21 cellular contexts compared by ENCODE assay signal in genomic region chr19:43429395-43429794, GRCh38. TPM values are rescaled to one million over a fixed set of nuclear protein-coding genes. Genes with fewer than 3 reads are reported as not detected.
A peak's percentile ranks its signal among the peaks of the same experiment; 100 is the strongest.
DNase-seq lines count a peak whose midpoint lies in the region; ATAC-seq, FAIRE-seq and TF ChIP-seq lines count a peak whose summit lies in the region.
"Had no signal": no experiment of that assay in that cellular context is flagged by ENCODE, and none has a peak within 500 bp of the region (broad histone marks: within the 10 kb centered on the region; RNA-seq: fewer than 3 reads in every experiment).

No MANE protein-coding gene starts in this region.

- peaks cover 26% of the 10 kb centered on the region for H3K4me1 Mint-ChIP-seq in activated CD4-positive, alpha-beta T cell treated with anti-CD3 and anti-CD28 coated beads for 36 hours
- H3K4me1 Mint-ChIP-seq in activated CD4-positive, alpha-beta T cell treated with anti-CD3 and anti-CD28 coated beads, Interleukin-2, amount 10 ng/mL, durations not matched to agents 24 days and 14 days: peaks cover 21% of the 10 kb centered on the region
- H3K4me1 Mint-ChIP-seq in Calu3 (ENCODE audit: low read depth, unreplicated experiment): peaks cover 52% of the 10 kb centered on the region
- peaks cover 29% of the 10 kb centered on the region for H3K4me1 Mint-ChIP-seq in stimulated activated memory B cell treated with anti-CD40 and anti-IgM and Interleukin-4, amounts not matched to agents 10 μg/mL and 1 μg/mL and 100 μg/mL, for 72 hours

- BruUV-seq in Calu3 (replicated peaks; lab: Mats Ljungman, UMichigan) (no TSS peak), K562 (replicated peaks; lab: Mats Ljungman, UMichigan) (no TSS peak)

- TF ChIP-seq CTCF in Calu3 (IDR thresholded peaks at IDR 0.05; ENCODE audit: unreplicated experiment) (no peak), K562 (IDR thresholded peaks at IDR 0.05 in 2 of 3, conservative IDR thresholded peaks at IDR 0.05 in 1 of 3; ENCODE audit: insufficient read depth in 2 of 3, low read depth in 1 of 3, low read length in 3 of 3) (no peak)

- H3K79me2 ChIP-seq in K562 (ENCODE audit: control insufficient read depth, insufficient read depth, low read length): no peaks in the 10 kb centered on the region

- no peak for TF ChIP-seq RAD21 in K562 (CRISPR knock-in tag; conservative IDR thresholded peaks at IDR 0.05 in 1 of 2, IDR thresholded peaks at IDR 0.05 in 1 of 2)

- 9% methylated on average over 7 of the region's 7 CpGs for WGBS in K562 (ENCODE audit: insufficient coverage, low coverage, missing lambda C conversion rate)

- H3K9me3 Mint-ChIP-seq in activated CD4-positive, alpha-beta T cell treated with anti-CD3 and anti-CD28 coated beads for 36 hours (ENCODE audit: low read depth): no peaks in the 10 kb centered on the region
- H3K9me3 Mint-ChIP-seq in activated CD4-positive, alpha-beta T cell treated with anti-CD3 and anti-CD28 coated beads, Interleukin-2, amount 10 ng/mL, durations not matched to agents 24 days and 14 days: no peaks in the 10 kb centered on the region
- H3K9me3 Mint-ChIP-seq in Calu3 (ENCODE audit: low read depth, unreplicated experiment): no peaks in the 10 kb centered on the region
- H3K9me3 Mint-ChIP-seq in stimulated activated memory B cell treated with anti-CD40 and anti-IgM and Interleukin-4, amounts not matched to agents 10 μg/mL and 1 μg/mL and 100 μg/mL, for 72 hours: no peaks in the 10 kb centered on the region
- H3K9me3 Mint-ChIP-seq: CD14-positive monocyte; CD8-positive, alpha-beta T cell had no signal

- H3K4me2 ChIP-seq in K562 (ENCODE audit: insufficient read depth, low read length): no peak overlapping the region
- H3K4me2 ChIP-seq: BLaER1 had no signal

- intact Hi-C loops in activated CD4-positive, alpha-beta T cell treated with anti-CD3 and anti-CD28 coated beads for 36 hours (cut with DNase I, micrococcal nuclease): no loop called here
- intact Hi-C loops in activated CD4-positive, alpha-beta T cell treated with anti-CD3 and anti-CD28 coated beads, Interleukin-2, amount 10 ng/mL, durations not matched to agents 24 days and 14 days (cut with micrococcal nuclease): no loop called here
- intact Hi-C loops in Calu3 (cut with micrococcal nuclease; ENCODE audit: unreplicated experiment): loop anchor here (5.0 to 10.0 kb wide), 3 partner anchors 157 to 325 kb away; partner anchors contain the start of gene PSG4
- intact Hi-C loops in K562 (cut with micrococcal nuclease): loop anchor here (10.0 kb wide), 1 partner anchor 115 kb away; no protein-coding TSS in a partner anchor

- FAIRE-seq in K562 (lab: Jason Lieb, UNC): no peak

- no peaks in the 10 kb centered on the region for H3K4me1 ChIP-seq in K562 (replicated peaks in 1 of 2; ENCODE audit: control insufficient read depth in 2 of 2, insufficient read depth in 2 of 2, low read length in 2 of 2)

- no peak for TF ChIP-seq EP300 in K562 (IDR thresholded peaks at IDR 0.05; ENCODE audit: low read length)

- in situ Hi-C loops in K562 (cut with MboI): no loop called here

- peak overlapping the region; percentile 2 for H3K27ac Mint-ChIP-seq in activated CD4-positive, alpha-beta T cell treated with anti-CD3 and anti-CD28 coated beads for 36 hours
- no peak overlapping the region for H3K27ac Mint-ChIP-seq in activated CD4-positive, alpha-beta T cell treated with anti-CD3 and anti-CD28 coated beads, Interleukin-2, amount 10 ng/mL, durations not matched to agents 24 days and 14 days
- peak overlapping the region; percentile 1 for H3K27ac Mint-ChIP-seq in Calu3 (ENCODE audit: unreplicated experiment)
- H3K27ac Mint-ChIP-seq in stimulated activated memory B cell treated with anti-CD40 and anti-IgM and Interleukin-4, amounts not matched to agents 10 μg/mL and 1 μg/mL and 100 μg/mL, for 72 hours: peak overlapping the region; percentile 1
- H3K27ac Mint-ChIP-seq: CD8-positive, alpha-beta T cell had no signal

- no peaks in the 10 kb centered on the region for H3K27me3 Mint-ChIP-seq in activated CD4-positive, alpha-beta T cell treated with anti-CD3 and anti-CD28 coated beads for 36 hours
- peaks cover 7% of the 10 kb centered on the region for H3K27me3 Mint-ChIP-seq in activated CD4-positive, alpha-beta T cell treated with anti-CD3 and anti-CD28 coated beads, Interleukin-2, amount 10 ng/mL, durations not matched to agents 24 days and 14 days
- no peaks in the 10 kb centered on the region for H3K27me3 Mint-ChIP-seq in Calu3 (ENCODE audit: unreplicated experiment)
- H3K27me3 Mint-ChIP-seq in stimulated activated memory B cell treated with anti-CD40 and anti-IgM and Interleukin-4, amounts not matched to agents 10 μg/mL and 1 μg/mL and 100 μg/mL, for 72 hours: no peaks in the 10 kb centered on the region

- peaks cover 4% of the 10 kb centered on the region in 2 experiments; a peak in 2 of 5 replicates for H3K27me3 ChIP-seq in K562 (ENCODE audit: control insufficient read depth in 2 of 2, insufficient read depth in 2 of 2, low read length in 2 of 2)
- H3K27me3 ChIP-seq: BLaER1 had no signal

- ATAC-seq in activated CD4-positive, alpha-beta T cell treated with anti-CD3 and anti-CD28 coated beads for 36 hours: no peak
- no peak for ATAC-seq in K562
- ATAC-seq in stimulated activated memory B cell treated with anti-CD40 and anti-IgM and Interleukin-4, amounts not matched to agents 10 μg/mL and 1 μg/mL and 100 μg/mL, for 72 hours: no peak
- no peak for ATAC-seq in HG03460 (IDR thresholded peaks at IDR 0.05; ENCODE audit: unreplicated experiment)
- ATAC-seq: CD8-positive, alpha-beta T cell had no signal

- no peak for TF ChIP-seq POLR2A in K562 (conservative IDR thresholded peaks at IDR 0.05)

- no peak overlapping the region for H3K4me3 ChIP-seq in K562
- H3K4me3 ChIP-seq: BLaER1, HAP-1 had no signal

- H2AFZ ChIP-seq in K562 (ENCODE audit: low read depth, low read length): no peak overlapping the region

- DNase-seq in activated CD4-positive, alpha-beta T cell treated with anti-CD3 and anti-CD28 coated beads for 36 hours: no peak
- DNase-seq in activated CD4-positive, alpha-beta T cell treated with anti-CD3 and anti-CD28 coated beads, Interleukin-2, amount 10 ng/mL, durations not matched to agents 24 days and 14 days: no peak
- DNase-seq in Calu3: no peak
- DNase-seq in K562 (ENCODE audit: extremely low read depth in 1 of 4, low spot score in 3 of 4): no peak
- no peak for DNase-seq in germinal center (ENCODE audit: low spot score)
- DNase-seq: 8988T, COR-L47, DMS153, DMS79 treated with DMSO at 0.1 percent for 48 hours, GF-D8 had no signal

- no peaks in the 10 kb centered on the region for H3K36me3 Mint-ChIP-seq in activated CD4-positive, alpha-beta T cell treated with anti-CD3 and anti-CD28 coated beads for 36 hours (ENCODE audit: low read depth)
- H3K36me3 Mint-ChIP-seq in activated CD4-positive, alpha-beta T cell treated with anti-CD3 and anti-CD28 coated beads, Interleukin-2, amount 10 ng/mL, durations not matched to agents 24 days and 14 days (ENCODE audit: low read depth): no peaks in the 10 kb centered on the region
- peaks cover 11% of the 10 kb centered on the region for H3K36me3 Mint-ChIP-seq in Calu3 (ENCODE audit: insufficient read depth, unreplicated experiment)
- H3K36me3 Mint-ChIP-seq in stimulated activated memory B cell treated with anti-CD40 and anti-IgM and Interleukin-4, amounts not matched to agents 10 μg/mL and 1 μg/mL and 100 μg/mL, for 72 hours: no peaks in the 10 kb centered on the region
- H3K36me3 Mint-ChIP-seq: CD14-positive monocyte; CD8-positive, alpha-beta T cell had no signal

- no peaks in the 10 kb centered on the region for H3K9me3 ChIP-seq in K562 (replicated peaks; ENCODE audit: control insufficient read depth, insufficient read depth, low read depth, low read length)
- H3K9me3 ChIP-seq: BLaER1, HAP-1 had no signal

- H3K4me3 Mint-ChIP-seq in activated CD4-positive, alpha-beta T cell treated with anti-CD3 and anti-CD28 coated beads for 36 hours: no peak overlapping the region
- no peak overlapping the region for H3K4me3 Mint-ChIP-seq in activated CD4-positive, alpha-beta T cell treated with anti-CD3 and anti-CD28 coated beads, Interleukin-2, amount 10 ng/mL, durations not matched to agents 24 days and 14 days
- no peak overlapping the region for H3K4me3 Mint-ChIP-seq in Calu3 (ENCODE audit: low read depth, unreplicated experiment)
- H3K4me3 Mint-ChIP-seq in stimulated activated memory B cell treated with anti-CD40 and anti-IgM and Interleukin-4, amounts not matched to agents 10 μg/mL and 1 μg/mL and 100 μg/mL, for 72 hours: no peak overlapping the region
- H3K4me3 Mint-ChIP-seq: CD14-positive monocyte; CD8-positive, alpha-beta T cell had no signal

- no peak overlapping the region for H3K9ac ChIP-seq in K562 (ENCODE audit: insufficient read depth in 1 of 2, low read depth in 2 of 2, low read length in 2 of 2)
- H3K9ac ChIP-seq: BLaER1 had no signal

- CTCF ChIA-PET in activated CD4-positive, alpha-beta T cell treated with anti-CD3 and anti-CD28 coated beads for 36 hours (lab: Charles Lee): interaction anchor here (0.7 to 2.0 kb wide), 3 partner anchors 18 to 91 kb away, joined by 3 to 6 read pairs (median 4); no protein-coding TSS in a partner anchor
- CTCF ChIA-PET in Calu3 (lab: Charles Lee) (no interaction called here), K562 (lab: Yijun Ruan, JAX; ENCODE audit: low intra/inter-chr PET ratio) (no interaction called here)

- H4K20me1 ChIP-seq in K562 (replicated peaks; ENCODE audit: control insufficient read depth, insufficient read depth, low read length): no peaks in the 10 kb centered on the region
- H4K20me1 ChIP-seq: BLaER1 had no signal

- POLR2A ChIA-PET in activated CD4-positive, alpha-beta T cell treated with anti-CD3 and anti-CD28 coated beads for 36 hours (lab: Charles Lee): no interaction called here
- POLR2A ChIA-PET in K562 (lab: Yijun Ruan, JAX): no interaction called here

- no peaks in the 10 kb centered on the region for H3K36me3 ChIP-seq in K562 (ENCODE audit: control insufficient read depth, insufficient read depth, low read length)
- H3K36me3 ChIP-seq: BLaER1, HAP-1 had no signal

- no peaks in the 10 kb centered on the region for H3K9me1 ChIP-seq in K562 (ENCODE audit: control insufficient read depth, insufficient read depth, low read length)

- H3K27ac ChIP-seq in K562 (ENCODE audit: extremely low read depth, low read depth, low read length): no peak overlapping the region
- H3K27ac ChIP-seq: BLaER1, HL-60 had no signal

RNA-seq across cellular contexts. Expression of gene TEX101, which starts 14.7 kb away (rescaled TPM):
- not detected for total RNA-seq in activated CD4-positive, alpha-beta T cell treated with anti-CD3 and anti-CD28 coated beads for 36 hours
- total RNA-seq in activated CD4-positive, alpha-beta T cell treated with anti-CD3 and anti-CD28 coated beads, Interleukin-2, amount 10 ng/mL, durations not matched to agents 24 days and 14 days: not detected in 2 replicates
- not detected in 2 replicates for total RNA-seq in Calu3 (2022)
- not detected in 2 replicates for total RNA-seq in K562 (2011; cell fraction: chromatin; rRNA removed; ENCODE audit: low replicate concordance)
- total RNA-seq in K562 (2011; cell fraction: nucleolus; rRNA removed): not detected in 2 replicates
- not detected in 2 replicates for total RNA-seq in K562 (2011; cell fraction: nucleoplasm; rRNA removed)
- not detected in 2 replicates for total RNA-seq in K562 (2014; rRNA removed)
- total RNA-seq in K562 (2014; rRNA removed; fragmentation: Illumina TruSeq; extraction: Trizol): not detected in 2 replicates
- total RNA-seq in K562 (2015; rRNA removed; fragmentation: Illumina TruSeq; extraction: Trizol): not detected in 2 replicates
- total RNA-seq in K562 (2021): not detected in 2 replicates
- polyA plus RNA-seq in K562 (2011; rRNA removed): not detected in 2 replicates
- polyA plus RNA-seq in K562 (2011; cell fraction: cytosol; rRNA removed): 0.07 TPM in 1 of 2 replicates, not detected in the other
- polyA plus RNA-seq in K562 (2011; cell fraction: nucleus; rRNA removed): not detected in 2 replicates
- polyA plus RNA-seq in K562 (2012): 0.25 TPM in 1 of 2 replicates, not detected in the other
- not detected in 2 replicates for polyA plus RNA-seq in K562 (2014; fragmentation: Illumina TruSeq; extraction: Trizol)
- polyA plus RNA-seq in K562 (2014; fragmentation: Nextera tagmentation; extraction: Ambion mirVana): under 1 TPM; 0.10 to 0.14 TPM
- polyA plus RNA-seq in K562 (2014; rRNA removed): 0.36 TPM in 1 of 2 replicates, not detected in the other
- polyA minus RNA-seq in K562 (2011; rRNA and poly(A)+ RNA removed): not detected in 2 replicates
- polyA minus RNA-seq in K562 (2011; cell fraction: cytosol; rRNA and poly(A)+ RNA removed): not detected in 2 replicates
- polyA minus RNA-seq in K562 (2011; cell fraction: nucleus; rRNA and poly(A)+ RNA removed): not detected in 2 replicates
- total RNA-seq: A673; CD8-positive, alpha-beta T cell; H4; HT1080 had no signal
- polyA plus RNA-seq: AG04450 had no signal

RNA-seq across cellular contexts. Expression of gene LYPD3, which starts 36.0 kb away (rescaled TPM):
- total RNA-seq in activated CD4-positive, alpha-beta T cell treated with anti-CD3 and anti-CD28 coated beads for 36 hours: 1 to 10 TPM; 2.1 to 3.1 TPM
- total RNA-seq in activated CD4-positive, alpha-beta T cell treated with anti-CD3 and anti-CD28 coated beads, Interleukin-2, amount 10 ng/mL, durations not matched to agents 24 days and 14 days: 3.6 and 4.1 TPM in 2 replicates
- total RNA-seq in Calu3 (2022): 6.6 and 6.9 TPM in 2 replicates
- total RNA-seq in K562 (2011; cell fraction: chromatin; rRNA removed; ENCODE audit: low replicate concordance): 0.81 TPM in 1 of 2 replicates, not detected in the other
- 0.26 and 0.67 TPM in 2 replicates for total RNA-seq in K562 (2011; cell fraction: nucleolus; rRNA removed)
- 0.44 TPM in 1 of 2 replicates, not detected in the other for total RNA-seq in K562 (2011; cell fraction: nucleoplasm; rRNA removed)
- 0.18 and 0.20 TPM in 2 replicates for total RNA-seq in K562 (2014; rRNA removed)
- total RNA-seq in K562 (2014; rRNA removed; fragmentation: Illumina TruSeq; extraction: Trizol): not detected in 2 replicates
- total RNA-seq in K562 (2015; rRNA removed; fragmentation: Illumina TruSeq; extraction: Trizol): 0.22 TPM in 1 of 2 replicates, not detected in the other
- total RNA-seq in K562 (2021): 0.31 and 0.33 TPM in 2 replicates
- 0.28 and 0.64 TPM in 2 replicates for polyA plus RNA-seq in K562 (2011; rRNA removed)
- 0.74 and 2.1 TPM in 2 replicates for polyA plus RNA-seq in K562 (2011; cell fraction: cytosol; rRNA removed)
- polyA plus RNA-seq in K562 (2011; cell fraction: nucleus; rRNA removed): 1.2 and 1.6 TPM in 2 replicates
- 0.51 and 0.73 TPM in 2 replicates for polyA plus RNA-seq in K562 (2012)
- 0.26 and 0.27 TPM in 2 replicates for polyA plus RNA-seq in K562 (2014; fragmentation: Illumina TruSeq; extraction: Trizol)
- under 1 TPM; 0.04 to 0.06 TPM for polyA plus RNA-seq in K562 (2014; fragmentation: Nextera tagmentation; extraction: Ambion mirVana)
- polyA plus RNA-seq in K562 (2014; rRNA removed): 0.17 and 0.19 TPM in 2 replicates
- polyA minus RNA-seq in K562 (2011; rRNA and poly(A)+ RNA removed): 0.11 and 0.12 TPM in 2 replicates
- not detected in 2 replicates for polyA minus RNA-seq in K562 (2011; cell fraction: cytosol; rRNA and poly(A)+ RNA removed)
- polyA minus RNA-seq in K562 (2011; cell fraction: nucleus; rRNA and poly(A)+ RNA removed): 0.56 and 0.67 TPM in 2 replicates
- total RNA-seq: HT1080 had no signal

Comparison
In these comparisons a context has a peak if more than half of its experiments do, and no peak if none do; other contexts are left out.
1. intact Hi-C loops: an anchor here in Calu3 (5.0 to 10.0 kb wide) and K562 (10.0 kb wide); none called in activated CD4-positive, alpha-beta T cell treated with anti-CD3 and anti-CD28 coated beads for 36 hours and activated CD4-positive, alpha-beta T cell treated with anti-CD3 and anti-CD28 coated beads, Interleukin-2, amount 10 ng/mL, durations not matched to agents 24 days and 14 days.